ENCODE assay signal across 26 cellular contexts in the genomic region with DNA sequence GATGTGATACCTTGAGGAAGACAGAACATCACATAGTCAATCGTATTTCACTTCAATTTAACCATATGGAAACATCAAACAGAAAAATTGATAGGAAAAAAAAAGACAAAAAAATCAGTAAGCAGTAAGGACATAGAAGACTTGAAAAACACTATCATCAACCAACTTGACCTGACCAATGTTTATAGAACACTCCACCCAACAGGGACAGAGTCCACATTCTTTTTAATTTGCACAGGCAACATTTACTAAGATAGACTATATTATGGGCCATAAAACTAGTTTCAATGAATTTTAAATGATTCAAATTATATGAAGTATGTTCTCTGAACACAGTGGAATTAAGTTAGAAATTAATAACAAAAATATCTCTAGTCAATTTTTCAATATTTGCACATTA.
"Had no signal": no experiment of that assay in that cellular context is flagged by ENCODE, and none has a peak within 500 bp of the region (broad histone marks: within the 10 kb centered on the region; RNA-seq: fewer than 3 reads in every experiment).

No MANE protein-coding gene starts in this region.

- ATAC-seq: effector memory CD8-positive, alpha-beta T cell; left lung; natural killer cell; stimulated activated naive CD8-positive, alpha-beta T cell treated with anti-CD3 and anti-CD28 coated beads, Interleukin-15, amount 100 ng/mL, for 72 hours had no signal

- H3K4me2 ChIP-seq: smooth muscle cell had no signal

- H3K27ac ChIP-seq: coronary artery, esophagus squamous epithelium, left lung, ovary, right lobe of liver, suprapubic skin, vagina had no signal

- H3K4me1 ChIP-seq: esophagus squamous epithelium, left lung, right lobe of liver, suprapubic skin, vagina had no signal

- FAIRE-seq: keratinocyte had no signal

- H3K9me3 ChIP-seq: esophagus squamous epithelium, ovary, right lobe of liver, suprapubic skin, vagina had no signal

- DNase-seq: effector memory CD8-positive, alpha-beta T cell; erythroblast; esophagus squamous epithelium; foreskin melanocyte; glutamatergic neuron; left lung; mammary epithelial cell; mesendoderm; midbrain; natural killer cell; occipital lobe; ovary; retina; right lobe of liver; stimulated activated CD4-positive, alpha-beta T cell treated with anti-CD3 and anti-CD28 coated beads, Interleukin-12 subunit alpha, Interleukin-12 subunit beta, amount 100 ng/mL, for 4 hours; stimulated activated CD4-positive, alpha-beta T cell treated with anti-CD3 and anti-CD28 coated beads, Interleukin-1b, Interleukin-23, amount 100 ng/mL, for 48 hours; stimulated activated CD4-positive, alpha-beta T cell treated with anti-CD3 and anti-CD28 coated beads, Interleukin-4, amount 100 ng/mL, for 1 hour; stimulated activated CD8-positive, alpha-beta memory T cell treated with anti-CD3 and anti-CD28 coated beads, Interleukin-4, amount 100 ng/mL, for 48 hours; stimulated activated naive CD4-positive, alpha-beta T cell; stimulated activated naive CD8-positive, alpha-beta T cell treated with anti-CD3 and anti-CD28 coated beads, Interleukin-15, amount 100 ng/mL, for 72 hours; trophoblast cell had no signal

- H3K36me3 ChIP-seq: esophagus squamous epithelium, left lung, ovary, right lobe of liver, suprapubic skin, vagina had no signal

- H3K27me3 ChIP-seq: esophagus squamous epithelium, left lung, ovary, right lobe of liver, suprapubic skin, vagina had no signal

- H3K4me3 ChIP-seq: coronary artery, esophagus squamous epithelium, left lung, ovary, right lobe of liver, smooth muscle cell, suprapubic skin, vagina had no signal
